ENCODE assay signal across 17 cellular contexts in genomic region chr2:202933139-202933510, GRCh38.
"Had no signal": no experiment of that assay in that cellular context is flagged by ENCODE, and none has a peak within 500 bp of the region (broad histone marks: within the 10 kb centered on the region; RNA-seq: fewer than 3 reads in every experiment).

No MANE protein-coding gene starts in this region.

- H3K4me3 Mint-ChIP-seq: naive thymus-derived CD8-positive, alpha-beta T cell; type B pancreatic cell had no signal

- H3K27ac ChIP-seq: brain microvascular endothelial cell had no signal

- H3K9me3 Mint-ChIP-seq: activated naive CD4-positive, alpha-beta T cell treated with anti-CD3 and anti-CD28 coated beads, Interleukin-2, amount 50 U/mL, for 72 hours; naive thymus-derived CD8-positive, alpha-beta T cell; type B pancreatic cell had no signal

- H3K27me3 Mint-ChIP-seq: naive thymus-derived CD8-positive, alpha-beta T cell; progenitor cell of endocrine pancreas; type B pancreatic cell had no signal

- H3K4me3 ChIP-seq: lung, mucosa of descending colon had no signal

- DNase-seq: activated effector memory CD4-positive, alpha-beta T cell treated with Interleukin-2 at 50 U/mL for 16 hours; activated T-cell treated with anti-CD3 and anti-CD28 coated beads, Interleukin-2, amount 50 U/mL, for 1 hour; brain microvascular endothelial cell; cerebellar nuclear complex; dermis blood vessel endothelial cell; erythroblast; mucosa of descending colon; naive thymus-derived CD8-positive, alpha-beta T cell; right cardiac atrium; stimulated activated CD4-positive, alpha-beta T cell treated with anti-CD3 and anti-CD28 coated beads, Interleukin-1b, Interleukin-23, amount 100 ng/mL, for 48 hours; stimulated activated naive CD4-positive, alpha-beta T cell; T-helper 2 cell had no signal

- H3K27me3 ChIP-seq: brain microvascular endothelial cell had no signal

- H3K27ac Mint-ChIP-seq: activated naive CD4-positive, alpha-beta T cell treated with anti-CD3 and anti-CD28 coated beads, Interleukin-2, amount 50 U/mL, for 72 hours; progenitor cell of endocrine pancreas; type B pancreatic cell had no signal

- H3K9me3 ChIP-seq: mucosa of descending colon had no signal

- ATAC-seq: activated CD4-positive, CD25-positive, alpha-beta regulatory T cell treated with anti-CD3 and anti-CD28 coated beads, Interleukin-2, amount 50 U/mL, for 24 hours; activated naive CD4-positive, alpha-beta T cell treated with anti-CD3 and anti-CD28 coated beads, Interleukin-2, amount 50 U/mL, for 72 hours; mucosa of descending colon; naive thymus-derived CD8-positive, alpha-beta T cell had no signal

- H3K36me3 ChIP-seq: brain microvascular endothelial cell had no signal
